Comparison of ENCODE assay signal across 1 cellular context in the genomic region with DNA sequence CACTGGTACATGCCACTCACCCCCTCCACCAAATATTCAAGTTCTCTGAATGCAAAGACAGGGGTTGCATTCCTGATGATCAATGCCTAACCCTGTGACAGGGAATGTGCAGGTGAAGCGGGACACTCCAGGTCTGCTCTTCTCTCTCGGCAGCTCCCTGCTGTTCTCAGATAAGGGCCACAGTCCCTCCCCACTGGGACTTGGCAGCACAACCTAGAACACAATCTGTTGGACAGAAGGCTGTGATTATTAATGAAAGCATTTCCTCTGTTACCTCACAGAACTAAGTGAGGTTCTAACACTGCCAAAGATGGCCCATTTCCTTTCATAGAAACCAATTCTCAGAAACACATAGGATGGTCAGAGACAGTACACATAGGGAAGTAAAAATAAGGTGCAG.
TF ChIP-seq lines count a peak whose summit lies in the region.

No MANE protein-coding gene starts in this region.

TF ChIP-seq in K562, 482 proteins besides CTCF, POLR2A, EP300 and RAD21:
- TF ChIP-seq KLF6 (CRISPR knock-in tag; IDR thresholded peaks at IDR 0.05; ENCODE audit: borderline replicate concordance) (no peak), TGIF2 (CRISPR knock-in tag; IDR thresholded peaks at IDR 0.05) (no peak), CBFA2T3 (IDR thresholded peaks at IDR 0.05) (peak; percentile 35; the same call in 1 of the 2 replicates)
